Comparison of ENCODE assay signal across 28 cellular contexts in genomic region chr2:232580648-232580981, GRCh38. TPM values are rescaled to one million over a fixed set of nuclear protein-coding genes. Genes with fewer than 3 reads are reported as not detected.
"Had no signal": no experiment of that assay in that cellular context is flagged by ENCODE, and none has a peak within 500 bp of the region (broad histone marks: within the 10 kb centered on the region; RNA-seq: fewer than 3 reads in every experiment).

No MANE protein-coding gene starts in this region.

- H3K9me3 ChIP-seq: testis, vagina had no signal

- H3K4me3 Mint-ChIP-seq: activated CD8-positive, alpha-beta T cell treated with anti-CD3 and anti-CD28 coated beads for 36 hours; neural crest cell; stimulated activated memory B cell treated with anti-CD40 and anti-IgM and Interleukin-4, amounts not matched to agents 10 μg/mL and 1 μg/mL and 100 μg/mL, for 72 hours; T-helper 1 cell treated with Interleukin-12 subunit alpha and Interleukin-12 subunit beta and Interleukin-4 antibody, amounts not matched to agents 30 μg/mL and 1 μg/mL, for 36 hours; type B pancreatic cell had no signal

- H3K27me3 Mint-ChIP-seq: activated CD8-positive, alpha-beta T cell treated with anti-CD3 and anti-CD28 coated beads for 36 hours; stimulated activated memory B cell treated with anti-CD40 and anti-IgM and Interleukin-4, amounts not matched to agents 10 μg/mL and 1 μg/mL and 100 μg/mL, for 72 hours; type B pancreatic cell had no signal

- H3K9me3 Mint-ChIP-seq: activated naive CD4-positive, alpha-beta T cell treated with anti-CD3 and anti-CD28 coated beads, Interleukin-2, amount 50 U/mL, for 72 hours; neural crest cell; T-helper 1 cell treated with Interleukin-12 subunit alpha and Interleukin-12 subunit beta and Interleukin-4 antibody, amounts not matched to agents 30 μg/mL and 1 μg/mL, for 36 hours; type B pancreatic cell had no signal

- H3K4me1 ChIP-seq: testis, vagina had no signal

- H3K27ac Mint-ChIP-seq: stimulated activated memory B cell treated with anti-CD40 and anti-IgM and Interleukin-4, amounts not matched to agents 10 μg/mL and 1 μg/mL and 100 μg/mL, for 72 hours; type B pancreatic cell had no signal

- H3K27ac ChIP-seq: testis, vagina had no signal

- H3K27me3 ChIP-seq: testis, vagina had no signal

- DNase-seq: activated CD4-positive, alpha-beta T cell treated with anti-CD3 and anti-CD28 coated beads for 48 hours; activated T-cell treated with anti-CD3 and anti-CD28 coated beads, Interleukin-2, amount 50 U/mL, for 1 hour; central memory CD4-positive, alpha-beta T cell; effector memory CD4-positive, alpha-beta T cell; glutamatergic neuron; hippocampal formation; left ventricle myocardium superior; mesenchymal stem cell; occipital lobe; stimulated activated CD4-positive, alpha-beta T cell treated with anti-CD3 and anti-CD28 coated beads, Interleukin-2, amount 100 ng/mL, for 24 hours; T1000; testis had no signal

- H3K4me3 ChIP-seq: testis, vagina had no signal

- ATAC-seq: esophagus mucosa; left ventricle myocardium superior; sciatic nerve; stimulated activated memory B cell treated with anti-CD40 and anti-IgM and Interleukin-4, amounts not matched to agents 10 μg/mL and 1 μg/mL and 100 μg/mL, for 72 hours had no signal

- FAIRE-seq: astrocyte, endothelial cell of umbilical vein, frontal cortex, small intestine had no signal

RNA-seq across cellular contexts. Expression of gene CHRNG, which starts 41.1 kb away (rescaled TPM):
- total RNA-seq: activated CD8-positive, alpha-beta T cell treated with anti-CD3 and anti-CD28 coated beads for 36 hours; activated naive CD4-positive, alpha-beta T cell treated with anti-CD3 and anti-CD28 coated beads, Interleukin-2, amount 50 U/mL, for 72 hours; astrocyte; dermis microvascular lymphatic vessel endothelial cell; endothelial cell of umbilical vein; esophagus mucosa; frontal cortex; left ventricle myocardium superior; mononuclear cell; neural crest cell; sciatic nerve; testis; vagina had no signal
- polyA plus RNA-seq: adipose tissue, endothelial cell of umbilical vein, small intestine had no signal

RNA-seq across cellular contexts. Expression of gene EFHD1, which starts 52.8 kb away (rescaled TPM):
- total RNA-seq: dermis microvascular lymphatic vessel endothelial cell, endothelial cell of umbilical vein had no signal

RNA-seq across cellular contexts. Expression of gene CHRND, which starts 54.7 kb away (rescaled TPM):
- total RNA-seq: activated CD8-positive, alpha-beta T cell treated with anti-CD3 and anti-CD28 coated beads for 36 hours; activated naive CD4-positive, alpha-beta T cell treated with anti-CD3 and anti-CD28 coated beads, Interleukin-2, amount 50 U/mL, for 72 hours; astrocyte; dermis microvascular lymphatic vessel endothelial cell; endothelial cell of umbilical vein; esophagus mucosa; frontal cortex; left ventricle myocardium superior; mononuclear cell; occipital lobe; sciatic nerve; vagina had no signal
- polyA plus RNA-seq: endothelial cell of umbilical vein, small intestine had no signal
